8 cellular contexts compared by ENCODE assay signal in genomic region chrX:153927936-153928760, GRCh38.
DNase-seq lines count a peak whose midpoint lies in the region; ATAC-seq lines count a peak whose summit lies in the region.

No MANE protein-coding gene starts in this region.

- peaks cover 61% of the 10 kb centered on the region for H3K27me3 ChIP-seq in BLaER1

- H3K4me3 ChIP-seq in BLaER1: peak overlapping the region; percentile 70

- ATAC-seq in HG03457 (IDR thresholded peaks at IDR 0.05; ENCODE audit: unreplicated experiment): peak; percentile 53

- peaks cover 98% of the 10 kb centered on the region for H4K20me1 ChIP-seq in BLaER1

- peaks cover 40% of the 10 kb centered on the region for H3K36me3 ChIP-seq in BLaER1

- H3K4me2 ChIP-seq in BLaER1: peak overlapping the region; percentile 99

- peak overlapping the region; percentile 97 for H3K9ac ChIP-seq in BLaER1

- peak; percentile 90 for DNase-seq in GM19240 (ENCODE audit: insufficient read length, low spot score)
- DNase-seq in NCI-H524 (lab: John Stamatoyannopoulos, UW): peak; percentile 96 to 99
- DNase-seq in activated CD4-positive, alpha-beta T cell treated with anti-CD3 and anti-CD28 coated beads for 4 hours: peak; percentile 90 to 93
- DNase-seq in kidney tubule cell (ENCODE audit: low spot score): peak; percentile 98
- peak; percentile 67 to 82 for DNase-seq in stimulated activated CD4-positive, alpha-beta T cell treated with anti-CD3 and anti-CD28 coated beads, Interleukin-1b, Interleukin-23, amount 100 ng/mL, for 1 hour (ENCODE audit: low read depth in 2 of 2)

- H3K4me1 ChIP-seq in BLaER1: peaks cover 79% of the 10 kb centered on the region

- no peaks in the 10 kb centered on the region for H3K9me3 ChIP-seq in BLaER1

- H3K27ac ChIP-seq in BLaER1 (peak overlapping the region; percentile 99), cingulate gyrus (ENCODE audit: low read depth, low read length) (peak overlapping the region; percentile 96)

Comparison
In these comparisons a context has a peak if more than half of its experiments do, and no peak if none do; other contexts are left out.
1. Peak in every context shown above with its lines: DNase-seq, ATAC-seq, H3K4me3 ChIP-seq and H3K27ac ChIP-seq.